Comparison of ENCODE assay signal across 9 cellular contexts in genomic region chr1:7299329-7299799, GRCh38.
DNase-seq lines count a peak whose midpoint lies in the region; ATAC-seq and TF ChIP-seq lines count a peak whose summit lies in the region.
"Had no signal": no experiment of that assay in that cellular context is flagged by ENCODE, and none has a peak within 500 bp of the region (broad histone marks: within the 10 kb centered on the region; RNA-seq: fewer than 3 reads in every experiment).

No MANE protein-coding gene starts in this region.

- H3K27ac ChIP-seq in muscle layer of colon (ENCODE audit: low read depth, low read length): peak overlapping the region; percentile 2
- H3K27ac ChIP-seq: WERI-Rb-1 had no signal

- H3K4me3 ChIP-seq in epithelial cell of esophagus (ENCODE audit: low read length) (no peak overlapping the region), muscle layer of colon (ENCODE audit: low read depth in 1 of 2, low read length in 2 of 2) (no peak overlapping the region)

- TF ChIP-seq CTCF in epithelial cell of esophagus (IDR thresholded peaks at IDR 0.05; ENCODE audit: insufficient read depth, low read depth, low read length, missing control alignments): no peak

- no peak for ATAC-seq in GM21526 (IDR thresholded peaks at IDR 0.05; ENCODE audit: low FRiP score, unreplicated experiment)

- H3K27me3 ChIP-seq in muscle layer of colon (ENCODE audit: control insufficient read depth in 1 of 2, insufficient read depth in 2 of 2, low read length in 2 of 2): no peaks in the 10 kb centered on the region

- H3K9ac ChIP-seq in muscle layer of colon (ENCODE audit: low read length): no peak overlapping the region

- no peaks in the 10 kb centered on the region for H3K36me3 ChIP-seq in muscle layer of colon (ENCODE audit: insufficient read depth, low read length)
- H3K36me3 ChIP-seq: WERI-Rb-1 had no signal

- DNase-seq in AG08396 (ENCODE audit: low spot score) (peak; percentile 83), NCI-H226 (peak; percentile 94), epithelial cell of esophagus (ENCODE audit: low read depth) (peak; percentile 83), OCI-M2 (lab: John Stamatoyannopoulos, UW; ENCODE audit: unreplicated experiment) (no peak)
- DNase-seq in stimulated activated CD4-positive, alpha-beta T cell treated with anti-CD3 and anti-CD28 coated beads, Interleukin-4, amount 100 ng/mL, for 1 hour: no peak
- no peak for DNase-seq in activated CD8-positive, alpha-beta memory T cell treated with anti-CD3 and anti-CD28 coated beads, Interleukin-2, amount 50 U/mL, for 48 hours
- DNase-seq: WERI-Rb-1 had no signal

- peaks cover 6% of the 10 kb centered on the region for H3K9me3 ChIP-seq in muscle layer of colon (ENCODE audit: low read length)

- peaks cover 27% of the 10 kb centered on the region for H3K4me1 ChIP-seq in muscle layer of colon (ENCODE audit: insufficient read depth, low read length)

Comparison
In these comparisons a context has a peak if more than half of its experiments do, and no peak if none do; other contexts are left out.
1. DNase-seq: peak in AG08396 (single experiment), NCI-H226 (single experiment) and epithelial cell of esophagus (single experiment); none in OCI-M2 (single experiment), stimulated activated CD4-positive, alpha-beta T cell treated with anti-CD3 and anti-CD28 coated beads, Interleukin-4, amount 100 ng/mL, for 1 hour (single experiment) and activated CD8-positive, alpha-beta memory T cell treated with anti-CD3 and anti-CD28 coated beads, Interleukin-2, amount 50 U/mL, for 48 hours (single experiment).